In the genomic region with DNA sequence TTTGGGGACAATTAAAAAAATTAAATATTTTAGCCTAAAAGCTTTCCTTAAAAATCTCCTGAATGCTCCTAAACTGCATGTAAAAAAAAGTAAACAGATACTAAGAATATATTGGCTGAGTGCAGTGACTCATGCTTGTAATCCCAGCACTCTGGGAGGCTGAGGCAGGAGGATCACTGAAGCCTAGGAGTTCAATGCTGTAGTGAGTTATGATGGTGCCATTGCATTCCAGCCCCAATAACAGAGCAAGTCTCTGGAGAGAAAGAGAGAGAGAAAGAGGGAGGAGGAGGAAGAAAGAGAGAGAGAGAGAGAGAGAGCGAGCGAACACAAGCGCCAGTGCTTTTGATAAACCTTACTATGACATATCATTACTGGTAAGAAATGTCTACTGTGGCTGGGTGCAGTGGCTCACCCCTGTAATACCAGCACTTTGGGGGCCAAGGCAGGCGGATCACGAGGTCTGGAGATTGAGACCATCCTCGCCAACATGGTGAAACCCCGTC, we compare ENCODE assay signal across 27 cellular contexts. TPM values are rescaled to one million over a fixed set of nuclear protein-coding genes. Genes with fewer than 3 reads are reported as not detected.
DNase-seq lines count a peak whose midpoint lies in the region; ATAC-seq, FAIRE-seq and TF ChIP-seq lines count a peak whose summit lies in the region.
"Had no signal": no experiment of that assay in that cellular context is flagged by ENCODE, and none has a peak within 500 bp of the region (broad histone marks: within the 10 kb centered on the region; RNA-seq: fewer than 3 reads in every experiment).

No MANE protein-coding gene starts in this region.

- H3K27me3 ChIP-seq in gastrocnemius medialis (no peaks in the 10 kb centered on the region), smooth muscle cell (ENCODE audit: low read depth) (no peaks in the 10 kb centered on the region)
- H3K27me3 ChIP-seq: esophagus squamous epithelium, gastroesophageal sphincter, left lung, vagina had no signal

- H3K4me1 ChIP-seq in gastrocnemius medialis, result peaks cover 13 to 30% of the 10 kb centered on the region in 2 donors
- H3K4me1 ChIP-seq in smooth muscle cell (ENCODE audit: low read depth), result no peaks in the 10 kb centered on the region

- H3K4me3 ChIP-seq in gastrocnemius medialis (no peak overlapping the region), smooth muscle cell (no peak overlapping the region)
- H3K4me3 ChIP-seq: esophagus squamous epithelium, gastroesophageal sphincter, left lung, vagina had no signal

- H3K4me3 Mint-ChIP-seq in activated naive CD8-positive, alpha-beta T cell, result no peak overlapping the region
- no peak overlapping the region for H3K4me3 Mint-ChIP-seq in activated naive CD8-positive, alpha-beta T cell treated with anti-CD3 and anti-CD28 coated beads, Interleukin-2, amount 50 U/mL, for 24 hours
- no peak overlapping the region for H3K4me3 Mint-ChIP-seq in activated naive CD8-positive, alpha-beta T cell treated with anti-CD3 and anti-CD28 coated beads for 36 hours
- H3K4me3 Mint-ChIP-seq: activated B cell treated with CpG ODN at 0.5 μM for 24 hours, naive B cell had no signal

- no peak overlapping the region for H2AFZ ChIP-seq in smooth muscle cell (ENCODE audit: low read depth)

- intact Hi-C loops in gastrocnemius medialis (cut with DNase I; ENCODE audit: low total_unique reads), result loop anchor here (2.0 kb wide), 1 partner anchor 13 kb away; no protein-coding TSS in a partner anchor

- no peaks in the 10 kb centered on the region for H3K79me2 ChIP-seq in smooth muscle cell (ENCODE audit: low read depth)

- peak; percentile 48 for FAIRE-seq in H54 (lab: Jason Lieb, UNC)
- FAIRE-seq: endometrium, GM19239 had no signal

- H3K9me3 ChIP-seq in gastrocnemius medialis (no peaks in the 10 kb centered on the region), smooth muscle cell (replicated peaks; ENCODE audit: low read depth) (no peaks in the 10 kb centered on the region)
- H3K9me3 ChIP-seq: esophagus squamous epithelium, gastroesophageal sphincter, left lung, vagina had no signal

- peaks cover 34% of the 10 kb centered on the region for H3K4me1 Mint-ChIP-seq in activated naive CD8-positive, alpha-beta T cell (ENCODE audit: low read depth)
- peaks cover 13% of the 10 kb centered on the region for H3K4me1 Mint-ChIP-seq in activated naive CD8-positive, alpha-beta T cell treated with anti-CD3 and anti-CD28 coated beads, Interleukin-2, amount 50 U/mL, for 24 hours
- peaks cover 24% of the 10 kb centered on the region for H3K4me1 Mint-ChIP-seq in activated naive CD8-positive, alpha-beta T cell treated with anti-CD3 and anti-CD28 coated beads for 36 hours
- H3K4me1 Mint-ChIP-seq: activated B cell treated with CpG ODN at 0.5 μM for 24 hours, naive B cell had no signal

- TF ChIP-seq POLR2A in H54 (IDR thresholded peaks at IDR 0.05; ENCODE audit: low read depth, low read length), result no peak
- TF ChIP-seq POLR2A in gastrocnemius medialis (IDR thresholded peaks at IDR 0.05), result no peak

- H3K27ac Mint-ChIP-seq in activated naive CD8-positive, alpha-beta T cell, result peak overlapping the region; percentile 78
- H3K27ac Mint-ChIP-seq in activated naive CD8-positive, alpha-beta T cell treated with anti-CD3 and anti-CD28 coated beads, Interleukin-2, amount 50 U/mL, for 24 hours, result no peak overlapping the region
- peak overlapping the region; percentile 66 for H3K27ac Mint-ChIP-seq in activated naive CD8-positive, alpha-beta T cell treated with anti-CD3 and anti-CD28 coated beads for 36 hours
- H3K27ac Mint-ChIP-seq: activated B cell treated with CpG ODN at 0.5 μM for 24 hours had no signal

- H4K20me1 ChIP-seq in smooth muscle cell (ENCODE audit: low read depth), result no peaks in the 10 kb centered on the region

- no peaks in the 10 kb centered on the region for H3K9me3 Mint-ChIP-seq in activated naive CD8-positive, alpha-beta T cell (ENCODE audit: low read depth)
- no peaks in the 10 kb centered on the region for H3K9me3 Mint-ChIP-seq in activated naive CD8-positive, alpha-beta T cell treated with anti-CD3 and anti-CD28 coated beads, Interleukin-2, amount 50 U/mL, for 24 hours
- H3K9me3 Mint-ChIP-seq in activated naive CD8-positive, alpha-beta T cell treated with anti-CD3 and anti-CD28 coated beads for 36 hours, result no peaks in the 10 kb centered on the region
- H3K9me3 Mint-ChIP-seq: activated B cell treated with CpG ODN at 0.5 μM for 24 hours, naive B cell had no signal

- peak overlapping the region; percentile 51 to 73 (median 54) for H3K27ac ChIP-seq in gastrocnemius medialis
- no peak overlapping the region for H3K27ac ChIP-seq in smooth muscle cell (ENCODE audit: low read depth)
- H3K27ac ChIP-seq: esophagus squamous epithelium, gastroesophageal sphincter, vagina had no signal

- H3K27me3 Mint-ChIP-seq in activated naive CD8-positive, alpha-beta T cell, result no peaks in the 10 kb centered on the region
- no peaks in the 10 kb centered on the region for H3K27me3 Mint-ChIP-seq in activated naive CD8-positive, alpha-beta T cell treated with anti-CD3 and anti-CD28 coated beads, Interleukin-2, amount 50 U/mL, for 24 hours
- no peaks in the 10 kb centered on the region for H3K27me3 Mint-ChIP-seq in activated naive CD8-positive, alpha-beta T cell treated with anti-CD3 and anti-CD28 coated beads for 36 hours
- H3K27me3 Mint-ChIP-seq: activated B cell treated with CpG ODN at 0.5 μM for 24 hours, naive B cell had no signal

- H3K9ac ChIP-seq in smooth muscle cell (ENCODE audit: low read depth), result no peak overlapping the region

- no peak overlapping the region for H3K4me2 ChIP-seq in smooth muscle cell

- TF ChIP-seq CTCF in gastrocnemius medialis (IDR thresholded peaks at IDR 0.05 in 4 of 5, conservative IDR thresholded peaks at IDR 0.05 in 1 of 5) (no peak), smooth muscle cell (IDR thresholded peaks at IDR 0.05; ENCODE audit: borderline replicate concordance, insufficient read depth, poor library complexity, severe bottlenecking) (no peak)

- H3K36me3 ChIP-seq in gastrocnemius medialis, result peaks cover 0 to 94% of the 10 kb centered on the region in 2 donors
- H3K36me3 ChIP-seq in smooth muscle cell (ENCODE audit: low read depth), result no peaks in the 10 kb centered on the region

- H3K36me3 Mint-ChIP-seq in activated naive CD8-positive, alpha-beta T cell, result peaks cover 10% of the 10 kb centered on the region
- peaks cover 20% of the 10 kb centered on the region for H3K36me3 Mint-ChIP-seq in activated naive CD8-positive, alpha-beta T cell treated with anti-CD3 and anti-CD28 coated beads, Interleukin-2, amount 50 U/mL, for 24 hours (ENCODE audit: low read depth)
- H3K36me3 Mint-ChIP-seq in activated naive CD8-positive, alpha-beta T cell treated with anti-CD3 and anti-CD28 coated beads for 36 hours, result peaks cover 21% of the 10 kb centered on the region

- WGBS in smooth muscle cell (ENCODE audit: low lambda C conversion rate), result 98% methylated on average over 7 of the region's 7 CpGs

- ATAC-seq in activated naive CD8-positive, alpha-beta T cell treated with anti-CD3 and anti-CD28 coated beads, Interleukin-2, amount 50 U/mL, for 24 hours, result no peak
- ATAC-seq in gastrocnemius medialis (no peak), GM19452 (IDR thresholded peaks at IDR 0.05; ENCODE audit: unreplicated experiment) (no peak)
- ATAC-seq: gastroesophageal sphincter, HCT116, left lung had no signal

- no peak for DNase-seq in activated naive CD8-positive, alpha-beta T cell treated with anti-CD3 and anti-CD28 coated beads, Interleukin-2, amount 50 U/mL, for 24 hours
- no peak for DNase-seq in H54 (ENCODE audit: insufficient read length, low spot score)
- DNase-seq in activated naive CD8-positive, alpha-beta T cell treated with anti-CD3 and anti-CD28 coated beads for 36 hours, result no peak
- DNase-seq in gastrocnemius medialis, result no peak
- no peak for DNase-seq in smooth muscle cell (lab: John Stamatoyannopoulos, UW; ENCODE audit: unreplicated experiment)
- no peak for DNase-seq in NCI-H187 (lab: John Stamatoyannopoulos, UW)
- DNase-seq: activated B cell treated with CpG ODN at 0.5 μM for 24 hours; activated T-cell treated with anti-CD3 and anti-CD28 coated beads for 4 hours; DMS53; esophagus squamous epithelium; GF-D8; left lung; naive B cell; NCI-H1105; NCI-H2029; NCI-H526; NK-92 treated with Interleukin-12 subunit alpha and Interleukin-12 subunit beta, amount 100 ng/mL, for 24 hours; nucleus accumbens; SHP77 treated with DMSO at 0.1 percent for 48 hours; stimulated activated naive CD4-positive, alpha-beta T cell treated with Interleukin-2 at 50 U/mL for 16 hours had no signal

- H3F3A ChIP-seq in smooth muscle cell (ENCODE audit: low read depth), result no peaks in the 10 kb centered on the region

- in situ Hi-C loops in gastrocnemius medialis (cut with MboI; ENCODE audit: low sequenced_read_pairs in 4 of 4), result loop anchor here in 2 of 4 donors (10.0 kb wide), 2 partner anchors 45 to 55 kb away; no protein-coding TSS in a partner anchor

RNA-seq across cellular contexts. Expression of gene FKBP5, which starts 58.8 kb away (rescaled TPM):
- total RNA-seq in activated naive CD8-positive, alpha-beta T cell treated with anti-CD3 and anti-CD28 coated beads for 36 hours, result 100 to 1,000 TPM; 110 TPM
- 1,000 to 10,000 TPM in 2 of 4 donors, 100 to 1,000 TPM in 2; 665 to 1,753 (median 1,205) TPM for total RNA-seq in gastrocnemius medialis
- 0.85 TPM in 2 replicates for total RNA-seq in smooth muscle cell
- 1.6 and 3.8 TPM in 2 replicates for polyA plus RNA-seq in smooth muscle cell

Comparison
In these comparisons a context has a peak if more than half of its experiments do, and no peak if none do; other contexts are left out.
1. RNA of gene FKBP5, which starts 58.8 kb away (total RNA-seq): 665 to 1,753 TPM in gastrocnemius medialis and 110 TPM in activated naive CD8-positive, alpha-beta T cell treated with anti-CD3 and anti-CD28 coated beads for 36 hours; 0.85 TPM in smooth muscle cell; every median in the first group is over 10 times any median in the second.